In the genomic region with DNA sequence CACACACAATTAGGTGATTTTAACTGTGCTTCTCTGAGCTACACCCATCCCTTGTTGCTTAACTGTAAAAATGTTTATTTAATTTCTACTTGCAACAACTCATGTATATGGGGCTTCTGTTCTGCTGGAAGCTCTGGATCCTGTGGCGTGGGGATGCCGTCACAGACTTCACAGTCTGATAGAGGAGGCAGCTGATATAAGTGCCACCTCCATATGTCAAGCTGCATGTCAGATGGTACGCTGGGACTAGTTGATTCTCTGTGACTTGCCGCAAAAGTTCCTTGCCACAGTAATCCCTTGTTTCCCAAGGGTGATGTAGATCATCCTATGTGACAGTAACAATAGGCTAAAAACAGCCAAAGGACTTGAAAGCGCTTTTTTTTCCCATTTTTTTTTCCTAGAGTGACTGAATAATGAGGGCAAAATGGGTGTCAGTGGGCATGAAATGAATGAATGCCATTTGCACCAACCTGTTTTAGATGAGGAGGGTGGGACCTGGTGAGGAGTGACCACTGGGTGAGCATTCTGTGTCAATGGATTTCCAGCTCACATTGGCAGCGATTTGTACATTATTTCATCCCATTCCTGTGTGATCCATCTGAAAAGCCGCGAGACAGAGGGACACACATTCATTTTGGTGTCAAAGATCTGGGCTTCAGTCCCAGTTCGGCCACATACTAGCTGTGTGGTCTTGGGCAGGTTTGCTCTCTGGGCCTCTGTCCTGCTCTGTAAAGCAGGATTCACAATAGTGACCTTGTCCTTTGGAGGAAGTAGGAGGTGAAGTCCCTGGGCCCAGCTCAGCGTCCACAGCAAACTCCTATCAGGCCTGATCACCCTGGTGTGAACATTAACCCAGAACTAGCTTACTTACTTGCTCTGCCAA, we compare ENCODE assay signal across 14 cellular contexts.
DNase-seq lines count a peak whose midpoint lies in the region; ATAC-seq and TF ChIP-seq lines count a peak whose summit lies in the region.
"Had no signal": no experiment of that assay in that cellular context is flagged by ENCODE, and none has a peak within 500 bp of the region (broad histone marks: within the 10 kb centered on the region; RNA-seq: fewer than 3 reads in every experiment).

No MANE protein-coding gene starts in this region.

- TF ChIP-seq CTCF in H9 (conservative IDR thresholded peaks at IDR 0.05) = no peak
- TF ChIP-seq CTCF in sigmoid colon (IDR thresholded peaks at IDR 0.05) = no peak

- H3K27ac Mint-ChIP-seq in H9 = peak overlapping the region in 2 of 3 experiments; percentile 27 to 61; a peak in 2 of 7 replicates
- H3K27ac Mint-ChIP-seq: CD8-positive, alpha-beta T cell; natural killer cell had no signal

- ATAC-seq in left colon (peak; percentile 88), GM19455 (IDR thresholded peaks at IDR 0.05; ENCODE audit: unreplicated experiment) (no peak)
- ATAC-seq: CD8-positive, alpha-beta T cell; natural killer cell had no signal

- no peaks in the 10 kb centered on the region for H4K20me1 ChIP-seq in H9 (ENCODE audit: control insufficient read depth, insufficient read depth, insufficient read length)

- no peak overlapping the region for H3T11ph ChIP-seq in H9 (ENCODE audit: low read length)

- H3K9me3 Mint-ChIP-seq in H9 = no peaks in the 10 kb centered on the region
- H3K9me3 Mint-ChIP-seq: CD8-positive, alpha-beta T cell; natural killer cell had no signal

- H3K4me3 ChIP-seq in sigmoid colon = no peak overlapping the region

- no peak overlapping the region for H3K4me2 ChIP-seq in H9 (ENCODE audit: insufficient read depth, insufficient read length, low read length)

- H2BK20ac ChIP-seq in H9 (ENCODE audit: low read depth, low read length, poor library complexity, severe bottlenecking) = no peak overlapping the region

- H3K18ac ChIP-seq in H9 (ENCODE audit: insufficient read length, low read depth, low read length) = peak overlapping the region; percentile 52

- H3K4ac ChIP-seq in H9 (ENCODE audit: low read depth, low read length) = no peak overlapping the region

- intact Hi-C loops in left colon (cut with DNase I, micrococcal nuclease) = no loop called here
- intact Hi-C loops in sigmoid colon (cut with DNase I) = no loop called here

- H3K4me3 Mint-ChIP-seq in H9 = no peak overlapping the region
- H3K4me3 Mint-ChIP-seq: CD8-positive, alpha-beta T cell; natural killer cell had no signal

- H3K79me2 ChIP-seq in H9 (ENCODE audit: insufficient read depth, low read length) = no peaks in the 10 kb centered on the region; the same call in 1 of the 2 replicates

- TF ChIP-seq EP300 in sigmoid colon (IDR thresholded peaks at IDR 0.05) = no peak

- TF ChIP-seq POLR2A in sigmoid colon (IDR thresholded peaks at IDR 0.05) = no peak

- H3K36me3 ChIP-seq in sigmoid colon = no peaks in the 10 kb centered on the region

- no peaks in the 10 kb centered on the region for H3K27me3 Mint-ChIP-seq in H9 (ENCODE audit: low read depth)

- H3K9ac ChIP-seq in H9 (ENCODE audit: extremely low read depth, insufficient read length, low read length) = no peak overlapping the region

- no peak overlapping the region for H2BK120ac ChIP-seq in H9 (ENCODE audit: low read depth, low read length, poor library complexity, severe bottlenecking)

- H2BK12ac ChIP-seq in H9 (ENCODE audit: insufficient read length, low read depth, low read length) = no peak overlapping the region

- no peak overlapping the region for H3K56ac ChIP-seq in H9 (ENCODE audit: insufficient read length, low read depth, low read length)

- no peak overlapping the region for H4K8ac ChIP-seq in H9 (replicated peaks; ENCODE audit: insufficient read length, low read depth, low read length)

- no peak for DNase-seq in H9
- peak; percentile 78 for DNase-seq in astrocyte of the hippocampus (ENCODE audit: low read depth, low spot score)
- peak; percentile 51 to 75 for DNase-seq in left colon
- DNase-seq in sigmoid colon = no peak
- DNase-seq in KG1 (lab: John Stamatoyannopoulos, UW) = no peak
- no peak for DNase-seq in NCI-H524 treated with DMSO at 0.1 percent for 48 hours (lab: John Stamatoyannopoulos, UW)
- DNase-seq in superior temporal gyrus (ENCODE audit: extremely low spot score) = no peak
- DNase-seq: activated naive CD4-positive, alpha-beta T cell treated with anti-CD3 and anti-CD28 coated beads, Interleukin-2, amount 50 U/mL, for 16 hours; CD8-positive, alpha-beta T cell; erythroblast; natural killer cell; NCI-H1417 treated with DMSO at 0.1 percent for 48 hours; NCI-H510A had no signal

- no peaks in the 10 kb centered on the region for H3K9me3 ChIP-seq in H9 (ENCODE audit: control insufficient read depth, low read depth, low read length)
- H3K9me3 ChIP-seq in sigmoid colon = no peaks in the 10 kb centered on the region

- H4K91ac ChIP-seq in H9 (ENCODE audit: insufficient read length, low read depth, low read length) = no peak overlapping the region

- H3K27me3 ChIP-seq in H9 (ENCODE audit: insufficient read depth, low read length) (no peaks in the 10 kb centered on the region), sigmoid colon (no peaks in the 10 kb centered on the region)

- peaks cover 0 to 3% (median 0%) of the 10 kb centered on the region in 3 experiments; a peak in 1 of 7 replicates for H3K36me3 Mint-ChIP-seq in H9 (ENCODE audit: insufficient read depth in 1 of 3, low read depth in 3 of 3)
- H3K36me3 Mint-ChIP-seq: CD8-positive, alpha-beta T cell; natural killer cell had no signal

- no CpG with 5 or more reads among the region's 10 CpGs for WGBS in H9 (ENCODE audit: extremely low coverage, insufficient read length, low lambda C conversion rate)
- WGBS in sigmoid colon, 2 donors = 68 to 72% methylated on average over 10 of the region's 10 CpGs

- no peak overlapping the region for H4K5ac ChIP-seq in H9 (ENCODE audit: insufficient read length, low read depth, low read length)

- H2BK15ac ChIP-seq in H9 (ENCODE audit: low read depth, low read length) = no peak overlapping the region

- no peak overlapping the region for H2AK5ac ChIP-seq in H9 (ENCODE audit: insufficient read length, low read length)

- no peaks in the 10 kb centered on the region for H3K23me2 ChIP-seq in H9 (ENCODE audit: insufficient read length, low read depth, low read length, poor library complexity, severe bottlenecking)

- H3K79me1 ChIP-seq in H9 (ENCODE audit: insufficient read depth, low read depth, low read length, poor library complexity, severe bottlenecking) = no peaks in the 10 kb centered on the region

- no peak overlapping the region for H3K14ac ChIP-seq in H9 (ENCODE audit: insufficient read depth, low read length)

- H2BK5ac ChIP-seq in H9 (ENCODE audit: insufficient read length, low read length) = no peak overlapping the region

- H3K23ac ChIP-seq in H9 (ENCODE audit: insufficient read length, low read depth, low read length) = no peak overlapping the region

- H3K4me1 ChIP-seq in H9 (ENCODE audit: insufficient read depth, low read length) (peaks cover 2% of the 10 kb centered on the region; the same call in 1 of the 2 replicates), sigmoid colon (peaks cover 0 to 56% (median 27%) of the 10 kb centered on the region in 4 donors)

- peaks cover 11 to 18% of the 10 kb centered on the region in 2 experiments for H3K4me1 Mint-ChIP-seq in H9
- H3K4me1 Mint-ChIP-seq: natural killer cell had no signal

- no peak overlapping the region for H3K27ac ChIP-seq in H9 (ENCODE audit: insufficient read length, low read depth, low read length)
- H3K27ac ChIP-seq in sigmoid colon = peak overlapping the region in 3 of 4 donors; percentile 33 to 72 (median 64)

- no peak overlapping the region for H2AFZ ChIP-seq in H9 (ENCODE audit: low read length)

Comparison
In these comparisons a context has a peak if more than half of its experiments do, and no peak if none do; other contexts are left out.
1. DNase-seq: peak in astrocyte of the hippocampus (single experiment) and left colon (2 of 2); none in H9 (single experiment), sigmoid colon (single experiment), KG1 (single experiment), NCI-H524 treated with DMSO at 0.1 percent for 48 hours (single experiment) and superior temporal gyrus (single experiment).